7 cellular contexts compared by ENCODE assay signal in genomic region chr6:13445005-13445743, GRCh38. TPM values are rescaled to one million over a fixed set of nuclear protein-coding genes. Genes with fewer than 3 reads are reported as not detected.
DNase-seq lines count a peak whose midpoint lies in the region; ATAC-seq and TF ChIP-seq lines count a peak whose summit lies in the region.

No MANE protein-coding gene starts in this region.

- DNase-seq in HCEC 1CT = peak; percentile 34
- peak; percentile 92 for DNase-seq in NCI-H2227 treated with DMSO at 0.1 percent for 48 hours (lab: John Stamatoyannopoulos, UW)
- DNase-seq in coronary artery (ENCODE audit: low spot score) = peak; percentile 56
- DNase-seq in naive B cell = no peak
- no peak for DNase-seq in foreskin melanocyte
- DNase-seq in GM13977 (ENCODE audit: low spot score) = no peak

- in situ Hi-C loops in GM13977 (cut with MboI; ENCODE audit: low pct_unique_long_range_greater_than_20kb, low sequenced_read_pairs, unreplicated experiment) = no loop called here

- H3K36me3 Mint-ChIP-seq in naive B cell = peaks cover 0 to 7% of the 10 kb centered on the region in 2 donors

- H3K4me3 ChIP-seq in coronary artery = peak overlapping the region; percentile 18

- H3K27me3 Mint-ChIP-seq in naive B cell = no peaks in the 10 kb centered on the region

- TF ChIP-seq CTCF in coronary artery (IDR thresholded peaks at IDR 0.05) = no peak
- TF ChIP-seq CTCF in GM13977 (IDR thresholded peaks at IDR 0.05; ENCODE audit: extremely low read depth, insufficient read depth, missing control alignments) = no peak

- ATAC-seq in naive B cell (ENCODE audit: low read depth in 2 of 2) (peak; percentile 56 to 67), GM21786 (IDR thresholded peaks at IDR 0.05; ENCODE audit: unreplicated experiment) (no peak)

- H3K4me1 Mint-ChIP-seq in naive B cell = peaks cover 31 to 37% (median 35%) of the 10 kb centered on the region in 3 donors

- peak overlapping the region in 3 of 6 donors; percentile 20 to 82 (median 47) for H3K27ac Mint-ChIP-seq in naive B cell

- H3K4me3 Mint-ChIP-seq in naive B cell = peak overlapping the region in 5 of 8 donors; percentile 1 to 58 (median 12)

- peaks cover 0 to 7% (median 0%) of the 10 kb centered on the region in 7 donors for H3K9me3 Mint-ChIP-seq in naive B cell

- peak overlapping the region; percentile 55 to 65 for H3K27ac ChIP-seq in coronary artery

RNA-seq across cellular contexts. Expression of gene GFOD1, which starts 42.2 kb away (rescaled TPM):
- polyA plus RNA-seq in naive B cell (ENCODE audit: low read depth in 6 of 6) = 10 to 100 TPM in 1 of 6 donors, 1 to 10 TPM in 5; 2.9 to 10.7 (median 5.4) TPM

Comparison
In these comparisons a context has a peak if more than half of its experiments do, and no peak if none do; other contexts are left out.
1. DNase-seq: peak in HCEC 1CT (single experiment), NCI-H2227 treated with DMSO at 0.1 percent for 48 hours (single experiment) and coronary artery (single experiment); none in naive B cell (single experiment), foreskin melanocyte (single experiment) and GM13977 (single experiment).